ENCODE assay signal across 9 cellular contexts in genomic region chr17:72122668-72123495, GRCh38. TPM values are rescaled to one million over a fixed set of nuclear protein-coding genes. Genes with fewer than 3 reads are reported as not detected.
A peak's percentile ranks its signal among the peaks of the same experiment; 100 is the strongest.
DNase-seq lines count a peak whose midpoint lies in the region; ATAC-seq, FAIRE-seq and TF ChIP-seq lines count a peak whose summit lies in the region.
"Had no signal": no experiment of that assay in that cellular context is flagged by ENCODE, and none has a peak within 500 bp of the region (broad histone marks: within the 10 kb centered on the region; RNA-seq: fewer than 3 reads in every experiment).

No MANE protein-coding gene starts in this region.

- H2AFZ ChIP-seq in ACC112 (ENCODE audit: low read length, unreplicated experiment) (no peak overlapping the region), HCT116 (ENCODE audit: low read depth, low read length, poor library complexity, severe bottlenecking) (no peak overlapping the region)

- no peaks in the 10 kb centered on the region for H3K9me3 ChIP-seq in HCT116 (ENCODE audit: control insufficient read depth in 1 of 2, insufficient read depth in 1 of 2, low read depth in 1 of 2, low read length in 2 of 2)
- H3K9me3 ChIP-seq: adrenal gland had no signal

- peak overlapping the region; percentile 87 for H3K27ac Mint-ChIP-seq in mesothelial cell of epicardium
- no peak overlapping the region for H3K27ac Mint-ChIP-seq in activated CD8-positive, alpha-beta memory T cell treated with anti-CD3 and anti-CD28 coated beads, Interleukin-2, amount 10 ng/mL, durations not matched to agents 7 days and 5 days

- H3K4me3 ChIP-seq in ACC112 (ENCODE audit: low read depth, low read length) (peak overlapping the region; percentile 80), HCT116 (replicated peaks in 1 of 2; ENCODE audit: low read depth in 1 of 2, low read length in 2 of 2) (peak overlapping the region; percentile 93 to 99), bronchial epithelial cell (ENCODE audit: low read depth, low read length) (peak overlapping the region; percentile 88)

- BruUV-seq in HCT116 (replicated peaks; lab: Mats Ljungman, UMichigan), result TSS peak; percentile 9

- no peak overlapping the region for H3K9ac ChIP-seq in HCT116 (ENCODE audit: low read length)

- H3K27me3 ChIP-seq in ACC112 (ENCODE audit: insufficient read depth, low read length) (peaks cover 16% of the 10 kb centered on the region), HCT116 (ENCODE audit: insufficient read depth, low read length) (no peaks in the 10 kb centered on the region), bronchial epithelial cell (ENCODE audit: control insufficient read depth, insufficient read depth, low read length) (peaks cover under 1% of the 10 kb centered on the region)

- H3K27ac ChIP-seq in ACC112 (ENCODE audit: low read depth, low read length) (no peak overlapping the region), HCT116 (ENCODE audit: low read depth, low read length) (no peak overlapping the region; the same call in 1 of the 2 replicates)

- H3K4me1 ChIP-seq in ACC112 (ENCODE audit: control insufficient read depth, insufficient read depth, low read length, unreplicated experiment), result peaks cover 22% of the 10 kb centered on the region
- peaks cover 45 to 71% of the 10 kb centered on the region in 2 experiments for H3K4me1 ChIP-seq in HCT116 (ENCODE audit: control insufficient read depth in 1 of 2, insufficient read depth in 2 of 2, low read length in 2 of 2)

- peak overlapping the region; percentile 99 for H3K4me3 Mint-ChIP-seq in mesothelial cell of epicardium
- H3K4me3 Mint-ChIP-seq in activated CD8-positive, alpha-beta memory T cell treated with anti-CD3 and anti-CD28 coated beads, Interleukin-2, amount 10 ng/mL, durations not matched to agents 7 days and 5 days, result no peak overlapping the region

- H3K9me2 ChIP-seq in HCT116 (ENCODE audit: insufficient read depth), result no peaks in the 10 kb centered on the region

- no peak for DNase-seq in HCT116 (ENCODE audit: low read depth, low spot score)
- no peak for DNase-seq in bronchial epithelial cell (ENCODE audit: low read depth)
- DNase-seq in mesothelial cell of epicardium (ENCODE audit: low spot score in 2 of 2, unreplicated experiment in 2 of 2), result peak in 1 of 2 experiments; percentile 69
- no peak for DNase-seq in cortex of kidney (lab: John Stamatoyannopoulos, UW)
- DNase-seq in NCI-H1436 treated with DMSO at 0.1 percent for 48 hours (lab: John Stamatoyannopoulos, UW), result no peak
- DNase-seq in activated CD8-positive, alpha-beta memory T cell treated with anti-CD3 and anti-CD28 coated beads, Interleukin-2, amount 10 ng/mL, durations not matched to agents 7 days and 5 days, result no peak

- RAD21 ChIA-PET in HCT116 (lab: Charles Lee; ENCODE audit: low non-redundant PET in 1 of 2, low total read pairs in 2 of 2, uncharacterized antibody in 2 of 2, unreplicated experiment in 2 of 2), result no interaction called here

- H3K79me2 ChIP-seq in ACC112 (ENCODE audit: control insufficient read depth, insufficient read depth, low read length, unreplicated experiment), result no peaks in the 10 kb centered on the region
- H3K79me2 ChIP-seq in HCT116 (ENCODE audit: insufficient read depth, low read length), result peaks cover 38% of the 10 kb centered on the region

- H3K4me1 Mint-ChIP-seq in mesothelial cell of epicardium, result peaks cover 73% of the 10 kb centered on the region
- peaks cover 4% of the 10 kb centered on the region for H3K4me1 Mint-ChIP-seq in activated CD8-positive, alpha-beta memory T cell treated with anti-CD3 and anti-CD28 coated beads, Interleukin-2, amount 10 ng/mL, durations not matched to agents 7 days and 5 days

- no peaks in the 10 kb centered on the region for H3K9me3 Mint-ChIP-seq in mesothelial cell of epicardium
- no peaks in the 10 kb centered on the region for H3K9me3 Mint-ChIP-seq in activated CD8-positive, alpha-beta memory T cell treated with anti-CD3 and anti-CD28 coated beads, Interleukin-2, amount 10 ng/mL, durations not matched to agents 7 days and 5 days (ENCODE audit: low read depth)

- ATAC-seq in HCT116 (no peak), GM21526 (IDR thresholded peaks at IDR 0.05; ENCODE audit: low FRiP score, unreplicated experiment) (no peak)
- no peak for ATAC-seq in activated CD8-positive, alpha-beta memory T cell treated with anti-CD3 and anti-CD28 coated beads, Interleukin-2, amount 10 ng/mL, durations not matched to agents 7 days and 5 days

- TF ChIP-seq RAD21 in HCT116 (IDR thresholded peaks at IDR 0.05; ENCODE audit: low read depth), result no peak

- CTCF ChIA-PET in HCT116 (lab: Charles Lee), result interaction anchor here (0.8 kb wide), 1 partner anchor 224 kb away, joined by 3 read pairs; no protein-coding TSS in a partner anchor
- CTCF ChIA-PET in activated CD8-positive, alpha-beta memory T cell treated with anti-CD3 and anti-CD28 coated beads, Interleukin-2, amount 10 ng/mL, durations not matched to agents 7 days and 5 days (lab: Charles Lee), result no interaction called here

- no peaks in the 10 kb centered on the region for H4K20me1 ChIP-seq in HCT116 (ENCODE audit: insufficient read depth)

- intact Hi-C loops in HCT116 (cut with micrococcal nuclease), result no loop called here

- peaks cover 11% of the 10 kb centered on the region for H3K36me3 Mint-ChIP-seq in mesothelial cell of epicardium
- peaks cover 7% of the 10 kb centered on the region for H3K36me3 Mint-ChIP-seq in activated CD8-positive, alpha-beta memory T cell treated with anti-CD3 and anti-CD28 coated beads, Interleukin-2, amount 10 ng/mL, durations not matched to agents 7 days and 5 days

- no peak for FAIRE-seq in bronchial epithelial cell (lab: Jason Lieb, UNC)

- H3K4me2 ChIP-seq in HCT116 (ENCODE audit: low read length), result peak overlapping the region; percentile 99; the same call in 1 of the 2 replicates

- TF ChIP-seq CTCF in HCT116 (IDR thresholded peaks at IDR 0.05 in 2 of 3, conservative IDR thresholded peaks at IDR 0.05 in 1 of 3; ENCODE audit: borderline replicate concordance in 1 of 3, insufficient read depth in 1 of 3, low read depth in 2 of 3, low read length in 2 of 3) (no peak), bronchial epithelial cell (IDR thresholded peaks at IDR 0.05; ENCODE audit: insufficient read depth, low read length, severe bottlenecking) (no peak), mesothelial cell of epicardium (IDR thresholded peaks at IDR 0.05; ENCODE audit: unreplicated experiment) (no peak)

- H3K36me3 ChIP-seq in ACC112 (ENCODE audit: insufficient read depth, low read length), result no peaks in the 10 kb centered on the region
- H3K36me3 ChIP-seq in HCT116 (ENCODE audit: control insufficient read depth in 1 of 2, insufficient read depth in 2 of 2, low read length in 2 of 2), result peaks cover 12 to 19% of the 10 kb centered on the region in 2 experiments
- H3K36me3 ChIP-seq in bronchial epithelial cell (ENCODE audit: control insufficient read depth, insufficient read depth, low read length), result peaks cover 2% of the 10 kb centered on the region
- H3K36me3 ChIP-seq: adrenal gland had no signal

- no peak for TF ChIP-seq POLR2A in HCT116 (IDR thresholded peaks at IDR 0.05; ENCODE audit: borderline replicate concordance, extremely low read depth, insufficient read depth, insufficient read length)

- POLR2A ChIA-PET in HCT116 (lab: Charles Lee), result interaction anchor here (0.9 kb wide), 1 partner anchor 21 kb away, joined by 3 read pairs; no protein-coding TSS in a partner anchor

- H3K27me3 Mint-ChIP-seq in mesothelial cell of epicardium (ENCODE audit: low read depth), result peaks cover 34% of the 10 kb centered on the region
- H3K27me3 Mint-ChIP-seq in activated CD8-positive, alpha-beta memory T cell treated with anti-CD3 and anti-CD28 coated beads, Interleukin-2, amount 10 ng/mL, durations not matched to agents 7 days and 5 days, result peaks cover 59% of the 10 kb centered on the region

TF ChIP-seq in HCT116, 20 proteins besides CTCF, POLR2A, EP300 and RAD21 (continues in another document):
- no peak for TF ChIP-seq ELF1 (IDR thresholded peaks at IDR 0.05; ENCODE audit: borderline replicate concordance, low read depth)
- TF ChIP-seq CBX3 (IDR thresholded peaks at IDR 0.05; ENCODE audit: low read depth), result no peak
- TF ChIP-seq MAX (IDR thresholded peaks at IDR 0.05), result no peak
- no peak for TF ChIP-seq SIN3A (IDR thresholded peaks at IDR 0.05; ENCODE audit: low read depth)
- TF ChIP-seq POLR2AphosphoS5 (IDR thresholded peaks at IDR 0.05; ENCODE audit: low read depth, low read length), result no peak
- no peak for TF ChIP-seq CEBPB (IDR thresholded peaks at IDR 0.05; ENCODE audit: low read depth)
- no peak for TF ChIP-seq ZFX (IDR thresholded peaks at IDR 0.05)
- no peak for TF ChIP-seq YY1 (IDR thresholded peaks at IDR 0.05; ENCODE audit: extremely low read depth, insufficient replicate concordance, low read depth, low read length)
- no peak for TF ChIP-seq FOSL1 (IDR thresholded peaks at IDR 0.05; ENCODE audit: low read depth)

RNA-seq across cellular contexts. Expression of gene SOX9, which starts 2.1 kb away (rescaled TPM):
- total RNA-seq in HCT116 (2021; ENCODE audit: unreplicated experiment) (69.2 TPM), bronchial epithelial cell (1.1 and 1.2 TPM in 2 replicates), mesothelial cell of epicardium (43.2 to 47.8 TPM (median 47.1 TPM) in 3 replicates)
- polyA plus RNA-seq in HCT116 (2012), result 36.4 and 38.3 TPM in 2 replicates
- not detected for total RNA-seq in activated CD8-positive, alpha-beta memory T cell treated with anti-CD3 and anti-CD28 coated beads, Interleukin-2, amount 10 ng/mL, durations not matched to agents 7 days and 5 days

Comparison
In these comparisons a context has a peak if more than half of its experiments do, and no peak if none do; other contexts are left out.
1. RNA of gene SOX9, which starts 2.1 kb away (total RNA-seq): 69.2 TPM in HCT116 (single experiment) and 43.2 to 47.8 TPM in mesothelial cell of epicardium; 1.1 to 1.2 TPM in bronchial epithelial cell and not detected in activated CD8-positive, alpha-beta memory T cell treated with anti-CD3 and anti-CD28 coated beads, Interleukin-2, amount 10 ng/mL, durations not matched to agents 7 days and 5 days; every median in the first group is over 10 times any median in the second.
2. Peak in every context shown above with its lines, with median percentiles within 50 percentile points of each other: H3K4me3 ChIP-seq.